ENCODE assay signal across 11 cellular contexts in genomic region chr2:241110607-241111442, GRCh38. TPM values are rescaled to one million over a fixed set of nuclear protein-coding genes. Genes with fewer than 3 reads are reported as not detected.
DNase-seq lines count a peak whose midpoint lies in the region; ATAC-seq and TF ChIP-seq lines count a peak whose summit lies in the region.
"Had no signal": no experiment of that assay in that cellular context is flagged by ENCODE, and none has a peak within 500 bp of the region (broad histone marks: within the 10 kb centered on the region; RNA-seq: fewer than 3 reads in every experiment).

No MANE protein-coding gene starts in this region.

- no peaks in the 10 kb centered on the region for H3K27me3 Mint-ChIP-seq in activated CD4-positive, alpha-beta T cell treated with anti-CD3 and anti-CD28 coated beads, Interleukin-2, amount 10 ng/mL, durations not matched to agents 7 days and 5 days
- H3K27me3 Mint-ChIP-seq in chondrocyte (ENCODE audit: low read depth) = no peaks in the 10 kb centered on the region

- H3K27ac Mint-ChIP-seq in activated CD4-positive, alpha-beta T cell treated with anti-CD3 and anti-CD28 coated beads, Interleukin-2, amount 10 ng/mL, durations not matched to agents 7 days and 5 days = peak overlapping the region; percentile 80
- no peak overlapping the region for H3K27ac Mint-ChIP-seq in chondrocyte (ENCODE audit: unreplicated experiment)

- H3K4me1 Mint-ChIP-seq in activated CD4-positive, alpha-beta T cell treated with anti-CD3 and anti-CD28 coated beads, Interleukin-2, amount 10 ng/mL, durations not matched to agents 7 days and 5 days = peaks cover 39% of the 10 kb centered on the region
- no peaks in the 10 kb centered on the region for H3K4me1 Mint-ChIP-seq in chondrocyte (ENCODE audit: low read depth)

- H3K36me3 Mint-ChIP-seq in activated CD4-positive, alpha-beta T cell treated with anti-CD3 and anti-CD28 coated beads, Interleukin-2, amount 10 ng/mL, durations not matched to agents 7 days and 5 days (ENCODE audit: low read depth) = peaks cover 33% of the 10 kb centered on the region
- H3K36me3 Mint-ChIP-seq in chondrocyte (ENCODE audit: low read depth) = no peaks in the 10 kb centered on the region

- no peak overlapping the region for H3K4me3 Mint-ChIP-seq in activated CD4-positive, alpha-beta T cell treated with anti-CD3 and anti-CD28 coated beads, Interleukin-2, amount 10 ng/mL, durations not matched to agents 7 days and 5 days
- H3K4me3 Mint-ChIP-seq in chondrocyte (ENCODE audit: unreplicated experiment) = no peak overlapping the region

- POLR2A ChIA-PET in activated CD4-positive, alpha-beta T cell treated with anti-CD3 and anti-CD28 coated beads, Interleukin-2, amount 10 ng/mL, durations not matched to agents 7 days and 5 days (lab: Charles Lee) = no interaction called here

- no peaks in the 10 kb centered on the region for H3K9me3 Mint-ChIP-seq in activated CD4-positive, alpha-beta T cell treated with anti-CD3 and anti-CD28 coated beads, Interleukin-2, amount 10 ng/mL, durations not matched to agents 7 days and 5 days
- no peaks in the 10 kb centered on the region for H3K9me3 Mint-ChIP-seq in chondrocyte (ENCODE audit: low read depth)

- H3K4me3 ChIP-seq in Peyer's patch (peak overlapping the region in 1 of 4 donors; percentile 23), spleen (peak overlapping the region in 5 of 8 donors; percentile 2 to 45 (median 11))

- H3K4me1 ChIP-seq in Peyer's patch (peaks cover 0 to 7% (median 3%) of the 10 kb centered on the region in 4 donors), spleen (peaks cover 9 to 71% (median 30%) of the 10 kb centered on the region in 6 donors)

- no peak for DNase-seq in activated CD4-positive, alpha-beta T cell treated with anti-CD3 and anti-CD28 coated beads, Interleukin-2, amount 10 ng/mL, durations not matched to agents 7 days and 5 days
- DNase-seq in activated CD4-positive, alpha-beta T cell treated with anti-CD3 and anti-CD28 coated beads for 1 hour = no peak
- DNase-seq in Peyer's patch = peak in 2 of 3 donors; percentile 56 to 57
- DNase-seq in spleen = peak; percentile 86
- DNase-seq in kidney glomerular epithelial cell (lab: John Stamatoyannopoulos, UW) = no peak
- no peak for DNase-seq in chondrocyte (ENCODE audit: low spot score)
- DNase-seq in caudate nucleus (lab: John Stamatoyannopoulos, UW) = no peak
- DNase-seq: ACHN; activated CD4-positive, alpha-beta T cell treated with anti-CD3 and anti-CD28 coated beads for 4 hours; trophoblast cell had no signal

- H3K9me3 ChIP-seq in Peyer's patch (no peaks in the 10 kb centered on the region), spleen (no peaks in the 10 kb centered on the region)

- 61 to 80% (median 72%) methylated on average over 14 to 19 of the region's 19 CpGs for WGBS in spleen, 5 donors

- ATAC-seq in GM21528 (IDR thresholded peaks at IDR 0.05; ENCODE audit: low FRiP score, unreplicated experiment) = peak; percentile 55

- CTCF ChIA-PET in activated CD4-positive, alpha-beta T cell treated with anti-CD3 and anti-CD28 coated beads, Interleukin-2, amount 10 ng/mL, durations not matched to agents 7 days and 5 days (lab: Charles Lee) = interaction anchor here (0.7 to 2.0 kb wide), 2 partner anchors 9 to 13 kb away, joined by 3 to 5 read pairs; partner anchors contain the start of gene MTERF4

- intact Hi-C loops in spleen (cut with DNase I; ENCODE audit: low total_unique reads) = no loop called here

- no peak for TF ChIP-seq CTCF in Peyer's patch (IDR thresholded peaks at IDR 0.05)
- no peak for TF ChIP-seq CTCF in spleen (IDR thresholded peaks at IDR 0.05 in 8 of 11, conservative IDR thresholded peaks at IDR 0.05 in 3 of 11)
- no peak for TF ChIP-seq CTCF in chondrocyte (IDR thresholded peaks at IDR 0.05)

- H3K27ac ChIP-seq in Peyer's patch = peak overlapping the region in 3 of 4 donors; percentile 17 to 80 (median 76)
- peak overlapping the region; percentile 29 to 87 (median 80) for H3K27ac ChIP-seq in spleen
- H3K27ac ChIP-seq in caudate nucleus (ENCODE audit: low read depth, low read length) = no peak overlapping the region

- H3K27me3 ChIP-seq in Peyer's patch = no peaks in the 10 kb centered on the region
- H3K27me3 ChIP-seq in spleen (replicated peaks in 1 of 7) = no peaks in the 10 kb centered on the region

- H3K36me3 ChIP-seq in Peyer's patch (peaks cover 0 to 3% (median 0%) of the 10 kb centered on the region in 3 donors), spleen (peaks cover 0 to 34% (median 8%) of the 10 kb centered on the region in 6 donors)

- TF ChIP-seq POLR2A in Peyer's patch (IDR thresholded peaks at IDR 0.05) (no peak), spleen (IDR thresholded peaks at IDR 0.05) (no peak)

RNA-seq across cellular contexts. Expression of gene MTERF4, which starts 8.7 kb away (rescaled TPM):
- total RNA-seq in activated CD4-positive, alpha-beta T cell treated with anti-CD3 and anti-CD28 coated beads, Interleukin-2, amount 10 ng/mL, durations not matched to agents 7 days and 5 days = 10 to 100 TPM; 38.0 to 41.0 TPM
- total RNA-seq in Peyer's patch = 10 to 100 TPM; 28.9 to 55.4 (median 47.9) TPM
- total RNA-seq in spleen = 10 to 100 TPM; 38.4 to 74.0 (median 51.1) TPM
- 10 to 100 TPM; 28.4 to 33.7 (median 30.6) TPM for polyA plus RNA-seq in spleen
- 21.5 to 34.1 TPM (median 22.6 TPM) in 3 replicates for total RNA-seq in chondrocyte

RNA-seq across cellular contexts. Expression of gene PASK, which starts 38.4 kb away (rescaled TPM):
- total RNA-seq in activated CD4-positive, alpha-beta T cell treated with anti-CD3 and anti-CD28 coated beads, Interleukin-2, amount 10 ng/mL, durations not matched to agents 7 days and 5 days = 10 to 100 TPM; 55.5 to 62.0 TPM
- total RNA-seq in Peyer's patch (100 to 1,000 TPM in 1 of 4 donors, 10 to 100 TPM in 3; 12.1 to 790 (median 26.7) TPM), spleen (10 to 100 TPM; 10.4 to 35.6 (median 20.8) TPM), chondrocyte (4.4 to 13.8 TPM (median 4.5 TPM) in 3 replicates)
- 10 to 100 TPM in 2 of 3 donors, 1 to 10 TPM in 1; 8.0 to 11.8 (median 10.6) TPM for polyA plus RNA-seq in spleen

RNA-seq across cellular contexts. Expression of gene PPP1R7, which starts 39.4 kb away (rescaled TPM):
- 100 to 1,000 TPM in 1 of 2 experiments, 10 to 100 TPM in 1; 89.5 to 110 TPM for total RNA-seq in activated CD4-positive, alpha-beta T cell treated with anti-CD3 and anti-CD28 coated beads, Interleukin-2, amount 10 ng/mL, durations not matched to agents 7 days and 5 days
- total RNA-seq in Peyer's patch (10 to 100 TPM; 13.2 to 44.0 (median 28.1) TPM), spleen (10 to 100 TPM; 36.1 to 89.3 (median 49.8) TPM), chondrocyte (43.1 to 54.2 TPM (median 44.3 TPM) in 3 replicates)
- polyA plus RNA-seq in spleen = 10 to 100 TPM; 37.3 to 56.5 (median 47.9) TPM

Comparison
In these comparisons a context has a peak if more than half of its experiments do, and no peak if none do; other contexts are left out.
1. DNase-seq: peak in Peyer's patch (2 of 3) and spleen (single experiment); none in activated CD4-positive, alpha-beta T cell treated with anti-CD3 and anti-CD28 coated beads, Interleukin-2, amount 10 ng/mL, durations not matched to agents 7 days and 5 days (single experiment), activated CD4-positive, alpha-beta T cell treated with anti-CD3 and anti-CD28 coated beads for 1 hour (single experiment), kidney glomerular epithelial cell (single experiment), chondrocyte (single experiment) and caudate nucleus (0 of 61).